8 cellular contexts compared by ENCODE assay signal in genomic region chr6:16205377-16206144, GRCh38. TPM values are rescaled to one million over a fixed set of nuclear protein-coding genes. Genes with fewer than 3 reads are reported as not detected.
DNase-seq lines count a peak whose midpoint lies in the region; FAIRE-seq and TF ChIP-seq lines count a peak whose summit lies in the region.

No MANE protein-coding gene starts in this region.

- peak overlapping the region; percentile 42 for H3K27ac ChIP-seq in GM23248
- H3K27ac ChIP-seq in testis: peak overlapping the region in 1 of 2 donors; percentile 9

- DNase-seq in GM12892 (ENCODE audit: insufficient read length): no peak
- peak; percentile 86 for DNase-seq in GM23248
- DNase-seq in MG63: peak; percentile 28
- DNase-seq in epidermal melanocyte (ENCODE audit: insufficient read length, low spot score): peak; percentile 92
- DNase-seq in testis: peak; percentile 48
- DNase-seq in midbrain (lab: John Stamatoyannopoulos, UW): no peak
- DNase-seq in anterior cingulate cortex (lab: John Stamatoyannopoulos, UW): no peak
- DNase-seq in stimulated activated CD4-positive, alpha-beta T cell treated with anti-CD3 and anti-CD28 coated beads, Interleukin-2, amount 100 ng/mL, for 48 hours: no peak

- TF ChIP-seq POLR2A in GM12892 (IDR thresholded peaks at IDR 0.05; ENCODE audit: low read depth, low read length): no peak
- no peak for TF ChIP-seq POLR2A in testis (IDR thresholded peaks at IDR 0.05)

- peaks cover 17% of the 10 kb centered on the region for H3F3A ChIP-seq in GM23248 (ENCODE audit: insufficient read depth)

- intact Hi-C loops in testis (cut with DNase I; ENCODE audit: low total_unique reads): no loop called here

- no peak overlapping the region for H3K9ac ChIP-seq in GM23248

- peak overlapping the region; percentile 40; the same call in 1 of the 2 replicates for H2AFZ ChIP-seq in GM23248

- no peaks in the 10 kb centered on the region for H4K20me1 ChIP-seq in GM23248 (ENCODE audit: insufficient read depth)

- H3K4me3 ChIP-seq in GM23248 (no peak overlapping the region), MG63 (no peak overlapping the region), testis (no peak overlapping the region)

- H3K9me2 ChIP-seq in GM23248 (ENCODE audit: insufficient read depth): no peaks in the 10 kb centered on the region

- peaks cover 18% of the 10 kb centered on the region for H3K4me1 ChIP-seq in GM23248 (ENCODE audit: insufficient read depth)
- peaks cover 11% of the 10 kb centered on the region for H3K4me1 ChIP-seq in testis

- H3K9me3 ChIP-seq in GM23248 (ENCODE audit: low read depth) (no peaks in the 10 kb centered on the region), MG63 (no peaks in the 10 kb centered on the region), testis (no peaks in the 10 kb centered on the region)

- no peak overlapping the region for H3K4me2 ChIP-seq in GM23248 (ENCODE audit: unreplicated experiment)

- no peaks in the 10 kb centered on the region for H3K79me2 ChIP-seq in GM23248 (ENCODE audit: insufficient read depth)

- TF ChIP-seq CTCF in testis (IDR thresholded peaks at IDR 0.05): no peak

- 32 to 33% methylated on average over 4 of the region's 4 CpGs for WGBS in GM23248 (ENCODE audit: low coverage in 1 of 2, low lambda C conversion rate in 2 of 2, missing lambda C conversion rate in 2 of 2), 2 experiments
- WGBS in testis, 2 donors: 54 to 71% methylated on average over 4 of the region's 4 CpGs

- no peaks in the 10 kb centered on the region for H3K36me3 ChIP-seq in GM23248 (ENCODE audit: low read depth)
- no peaks in the 10 kb centered on the region for H3K36me3 ChIP-seq in MG63
- no peaks in the 10 kb centered on the region for H3K36me3 ChIP-seq in testis (ENCODE audit: low read depth, missing control alignments)

- H3K27me3 ChIP-seq in GM23248 (replicated peaks; ENCODE audit: insufficient read depth): peaks cover under 1% of the 10 kb centered on the region; the same call in 1 of the 2 replicates
- H3K27me3 ChIP-seq in MG63: no peaks in the 10 kb centered on the region
- H3K27me3 ChIP-seq in testis: no peaks in the 10 kb centered on the region

- in situ Hi-C loops in GM23248 (cut with MboI): no loop called here

- peak; percentile 95 for FAIRE-seq in GM12892 (lab: Jason Lieb, UNC)

RNA-seq across cellular contexts. Expression of gene GMPR, which starts 32.8 kb away (rescaled TPM):
- polyA plus RNA-seq in GM12892 (2012; ENCODE audit: missing spikeins): 9.7 TPM
- total RNA-seq in GM23248 (2014; rRNA removed; shearing (Covaris generic)): 0.63 and 2.2 TPM in 2 replicates
- polyA plus RNA-seq in GM23248 (2016; fragmentation: Nextera tagmentation; extraction: Ambion mirVana) (1.5 and 2.3 TPM in 2 replicates), testis (ENCODE audit: insufficient read depth, low read depth, low replicate concordance) (121 TPM)
- 5.9 and 9.9 TPM in 2 replicates for total RNA-seq in MG63 (2014; rRNA removed; shearing (Covaris generic); ENCODE audit: low replicate concordance)
- 100 to 1,000 TPM; 164 to 215 TPM for total RNA-seq in testis

Comparison
In these comparisons a context has a peak if more than half of its experiments do, and no peak if none do; other contexts are left out.
1. DNase-seq: peak in GM23248 (single experiment), MG63 (single experiment), epidermal melanocyte (single experiment) and testis (single experiment); none in GM12892 (single experiment), midbrain (single experiment), anterior cingulate cortex (0 of 58) and stimulated activated CD4-positive, alpha-beta T cell treated with anti-CD3 and anti-CD28 coated beads, Interleukin-2, amount 100 ng/mL, for 48 hours (0 of 2).
2. RNA of gene GMPR, which starts 32.8 kb away (total RNA-seq): 164 to 215 TPM in testis; 5.9 to 9.9 TPM in MG63 and 0.63 to 2.2 TPM in GM23248; every median in the first group is over 10 times any median in the second.